Comparison of ENCODE assay signal across 9 cellular contexts in genomic region chr3:71103430-71103881, GRCh38.
DNase-seq lines count a peak whose midpoint lies in the region; ATAC-seq and TF ChIP-seq lines count a peak whose summit lies in the region.
"Had no signal": no experiment of that assay in that cellular context is flagged by ENCODE, and none has a peak within 500 bp of the region (broad histone marks: within the 10 kb centered on the region; RNA-seq: fewer than 3 reads in every experiment).

No MANE protein-coding gene starts in this region.

- POLR2A ChIA-PET in BJ (lab: Charles Lee): no interaction called here

- H3K36me3 ChIP-seq in BJ (ENCODE audit: control insufficient read depth, insufficient read depth, low read length) (no peaks in the 10 kb centered on the region), muscle layer of duodenum (ENCODE audit: control insufficient read depth in 1 of 2, insufficient read depth in 2 of 2, low read length in 2 of 2) (peaks cover 10 to 12% of the 10 kb centered on the region in 2 donors)

- no peaks in the 10 kb centered on the region for H3K9me3 ChIP-seq in muscle layer of duodenum (ENCODE audit: control insufficient read depth in 1 of 2, low read length in 2 of 2)

- H3K4me3 ChIP-seq in BJ (ENCODE audit: low read depth, low read length) (no peak overlapping the region), muscle layer of duodenum (ENCODE audit: low read depth in 1 of 2, low read length in 2 of 2) (no peak overlapping the region)

- no peaks in the 10 kb centered on the region for H3K27me3 ChIP-seq in BJ (ENCODE audit: control insufficient read depth, insufficient read depth, low read length)
- H3K27me3 ChIP-seq in muscle layer of duodenum (ENCODE audit: low read depth, low read length): no peaks in the 10 kb centered on the region

- H3K27ac ChIP-seq in muscle layer of duodenum (ENCODE audit: low read length): peak overlapping the region; percentile 5

- TF ChIP-seq CTCF in BJ (IDR thresholded peaks at IDR 0.05; ENCODE audit: insufficient read depth, low read depth, low read length): no peak

- CTCF ChIA-PET in BJ (lab: Yijun Ruan, JAX): interaction anchor here (0.8 kb wide), 1 partner anchor 15 kb away, joined by 3 read pairs; no protein-coding TSS in a partner anchor

- ATAC-seq in HG03045 (IDR thresholded peaks at IDR 0.05; ENCODE audit: unreplicated experiment): no peak

- DNase-seq in BJ (ENCODE audit: low read depth): peak; percentile 93
- DNase-seq in NCI-H146 treated with DMSO at 0.1 percent for 48 hours (lab: John Stamatoyannopoulos, UW; ENCODE audit: unreplicated experiment): peak; percentile 18
- peak; percentile 34 for DNase-seq in cerebellar cortex (ENCODE audit: low spot score)
- no peak for DNase-seq in stimulated activated CD4-positive, alpha-beta T cell treated with anti-CD3 and anti-CD28 coated beads, Interleukin-4, amount 100 ng/mL, for 4 hours
- DNase-seq in occipital lobe (lab: John Stamatoyannopoulos, UW): no peak
- DNase-seq in amniotic stem cell (lab: John Stamatoyannopoulos, UW): no peak
- DNase-seq: Karpas-422 had no signal

- peaks cover 37 to 56% of the 10 kb centered on the region in 2 donors for H3K4me1 ChIP-seq in muscle layer of duodenum (ENCODE audit: control insufficient read depth in 1 of 2, insufficient read depth in 2 of 2, low read length in 2 of 2)

Comparison
In these comparisons a context has a peak if more than half of its experiments do, and no peak if none do; other contexts are left out.
1. DNase-seq: peak in BJ (single experiment), NCI-H146 treated with DMSO at 0.1 percent for 48 hours (single experiment) and cerebellar cortex (single experiment); none in stimulated activated CD4-positive, alpha-beta T cell treated with anti-CD3 and anti-CD28 coated beads, Interleukin-4, amount 100 ng/mL, for 4 hours (0 of 2), occipital lobe (single experiment) and amniotic stem cell (single experiment).